In the genomic region with DNA sequence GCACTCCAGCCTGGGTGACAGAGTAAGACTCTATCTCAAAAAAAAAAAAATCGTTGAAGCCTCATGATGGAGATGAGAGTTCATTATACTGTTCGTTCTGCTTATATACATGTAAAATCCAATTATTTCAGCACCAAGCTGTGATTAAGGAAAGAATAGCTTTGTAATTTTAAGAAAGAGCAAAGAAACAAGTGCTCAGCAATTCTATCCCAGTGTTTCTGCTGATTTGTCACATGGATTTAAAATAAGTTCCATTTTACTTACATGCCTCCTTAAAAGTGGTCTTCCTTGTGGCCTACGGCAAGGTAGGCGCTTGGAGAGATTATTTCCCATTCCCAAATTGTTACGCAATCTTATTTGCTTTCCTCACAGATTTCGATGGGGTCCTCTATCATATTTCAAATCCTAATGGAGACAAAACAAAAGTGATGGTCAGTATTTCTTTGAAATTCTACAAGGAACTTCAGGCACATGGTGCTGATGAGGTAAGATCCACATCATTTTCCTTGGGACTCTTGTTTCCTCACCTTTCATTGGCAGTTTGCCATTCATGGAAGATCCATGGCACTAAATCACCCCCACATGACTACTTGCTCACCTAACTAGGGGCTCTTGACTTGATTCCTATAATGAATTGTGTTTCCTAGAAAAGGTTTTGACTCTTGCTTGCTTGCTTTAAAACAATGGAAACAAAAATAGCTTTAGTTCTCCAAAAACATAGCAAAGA, we compare ENCODE assay signal across 1 cellular context.
TF ChIP-seq lines count a peak whose summit lies in the region.

No MANE protein-coding gene starts in this region.

TF ChIP-seq in A549, 52 proteins besides CTCF, POLR2A, EP300 and RAD21:
- TF ChIP-seq MAFK (IDR thresholded peaks at IDR 0.05; ENCODE audit: partially characterized antibody) = peak; percentile 43
- TF ChIP-seq CEBPB (IDR thresholded peaks at IDR 0.05) = peak; percentile 54 to 90
- TF ChIP-seq RFX5 (IDR thresholded peaks at IDR 0.05) = no peak
- TF ChIP-seq HEYL (CRISPR knock-in tag; IDR thresholded peaks at IDR 0.05) = no peak
